ENCODE assay signal across 1 cellular context in genomic region chrX:153775631-153776595, GRCh38.
TF ChIP-seq lines count a peak whose summit lies in the region.

No MANE protein-coding gene starts in this region.

TF ChIP-seq in K562, 482 proteins besides CTCF, POLR2A, EP300 and RAD21:
- TF ChIP-seq BCOR (IDR thresholded peaks at IDR 0.05) = no peak
- TF ChIP-seq, protein P1, sequence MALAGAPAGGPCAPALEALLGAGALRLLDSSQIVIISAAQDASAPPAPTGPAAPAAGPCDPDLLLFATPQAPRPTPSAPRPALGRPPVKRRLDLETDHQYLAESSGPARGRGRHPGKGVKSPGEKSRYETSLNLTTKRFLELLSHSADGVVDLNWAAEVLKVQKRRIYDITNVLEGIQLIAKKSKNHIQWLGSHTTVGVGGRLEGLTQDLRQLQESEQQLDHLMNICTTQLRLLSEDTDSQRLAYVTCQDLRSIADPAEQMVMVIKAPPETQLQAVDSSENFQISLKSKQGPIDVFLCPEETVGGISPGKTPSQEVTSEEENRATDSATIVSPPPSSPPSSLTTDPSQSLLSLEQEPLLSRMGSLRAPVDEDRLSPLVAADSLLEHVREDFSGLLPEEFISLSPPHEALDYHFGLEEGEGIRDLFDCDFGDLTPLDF (CRISPR knock-in tag; IDR thresholded peaks at IDR 0.05) = no peak
- no peak for TF ChIP-seq ZNF24 (IDR thresholded peaks at IDR 0.05)
- TF ChIP-seq BHLHE40 (IDR thresholded peaks at IDR 0.05; ENCODE audit: low read length) = peak; percentile 29; the same call in 1 of the 2 replicates
- TF ChIP-seq ZNF561 (CRISPR knock-in tag; conservative IDR thresholded peaks at IDR 0.05) = no peak
- TF ChIP-seq MGA (IDR thresholded peaks at IDR 0.05) = no peak
- TF ChIP-seq POLR2G (IDR thresholded peaks at IDR 0.05; ENCODE audit: low read depth, low read length) = peak; percentile 57
- no peak for TF ChIP-seq HSF4 (CRISPR knock-in tag; IDR thresholded peaks at IDR 0.05; ENCODE audit: borderline replicate concordance)
- TF ChIP-seq, protein P2, sequence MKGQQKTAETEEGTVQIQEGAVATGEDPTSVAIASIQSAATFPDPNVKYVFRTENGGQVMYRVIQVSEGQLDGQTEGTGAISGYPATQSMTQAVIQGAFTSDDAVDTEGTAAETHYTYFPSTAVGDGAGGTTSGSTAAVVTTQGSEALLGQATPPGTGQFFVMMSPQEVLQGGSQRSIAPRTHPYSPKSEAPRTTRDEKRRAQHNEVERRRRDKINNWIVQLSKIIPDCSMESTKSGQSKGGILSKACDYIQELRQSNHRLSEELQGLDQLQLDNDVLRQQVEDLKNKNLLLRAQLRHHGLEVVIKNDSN (CRISPR knock-in tag; IDR thresholded peaks at IDR 0.05) = peak; percentile 57
- TF ChIP-seq HNRNPLL (IDR thresholded peaks at IDR 0.05; ENCODE audit: low read depth, low read length, poor library complexity, severe bottlenecking) = no peak
- no peak for TF ChIP-seq HDGF (IDR thresholded peaks at IDR 0.05)
- TF ChIP-seq CBX3 (IDR thresholded peaks at IDR 0.05; ENCODE audit: borderline replicate concordance in 1 of 2, low read length in 2 of 2) = no peak
- TF ChIP-seq, protein P3, sequence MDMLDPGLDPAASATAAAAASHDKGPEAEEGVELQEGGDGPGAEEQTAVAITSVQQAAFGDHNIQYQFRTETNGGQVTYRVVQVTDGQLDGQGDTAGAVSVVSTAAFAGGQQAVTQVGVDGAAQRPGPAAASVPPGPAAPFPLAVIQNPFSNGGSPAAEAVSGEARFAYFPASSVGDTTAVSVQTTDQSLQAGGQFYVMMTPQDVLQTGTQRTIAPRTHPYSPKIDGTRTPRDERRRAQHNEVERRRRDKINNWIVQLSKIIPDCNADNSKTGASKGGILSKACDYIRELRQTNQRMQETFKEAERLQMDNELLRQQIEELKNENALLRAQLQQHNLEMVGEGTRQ (CRISPR knock-in tag; IDR thresholded peaks at IDR 0.05) = peak; percentile 61
